In genomic region chr15:41241251-41241964, GRCh38 we compare ENCODE assay signal across 1 cellular context.
TF ChIP-seq lines count a peak whose summit lies in the region.

No MANE protein-coding gene starts in this region.

TF ChIP-seq in SK-N-SH, 30 proteins besides CTCF, POLR2A, EP300 and RAD21 (continued from another document):
- TF ChIP-seq NFIC (IDR thresholded peaks at IDR 0.05; ENCODE audit: borderline replicate concordance) (peak; percentile 82), RCOR1 (IDR thresholded peaks at IDR 0.05; ENCODE audit: low read length) (peak; percentile 79)
TF ChIP-seq in SK-N-SH: peak in this region for 5.
